7 cellular contexts compared by ENCODE assay signal in the genomic region with DNA sequence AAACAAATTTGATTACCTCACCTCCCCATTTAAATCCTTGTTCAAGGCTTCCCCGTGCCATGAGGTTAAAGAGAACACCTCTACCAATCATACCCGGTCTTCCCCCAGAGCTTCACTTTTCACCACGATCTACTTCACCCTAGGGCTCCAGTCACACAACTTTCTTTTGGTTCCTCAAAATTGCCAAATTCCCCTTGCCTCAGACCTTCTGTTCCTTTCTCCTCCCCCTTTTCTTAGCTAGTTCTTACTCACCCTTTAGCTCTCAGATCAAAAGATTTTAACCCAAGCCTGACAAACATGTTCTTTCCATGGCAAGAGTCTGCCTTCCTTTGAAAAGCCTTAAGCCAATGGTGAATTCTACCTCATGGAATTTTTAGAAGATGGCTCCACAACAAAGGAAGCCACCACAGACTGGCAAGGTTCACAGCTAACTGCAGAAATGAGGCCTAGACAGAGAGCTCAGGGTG. TPM values are rescaled to one million over a fixed set of nuclear protein-coding genes. Genes with fewer than 3 reads are reported as not detected.
DNase-seq lines count a peak whose midpoint lies in the region; ATAC-seq and TF ChIP-seq lines count a peak whose summit lies in the region.

No MANE protein-coding gene starts in this region.

- 0 out of 2 replicates have a peak, but pooled peaks have one; percentile 6 for TF ChIP-seq RAD21 in HCT116 (IDR thresholded peaks at IDR 0.05; ENCODE audit: low read depth)

- H3K4me3 Mint-ChIP-seq in dendritic cell treated with granulocyte-macrophage colony-stimulating factor and Interleukin-4, amounts not matched to agents 40 ng/mL and 50 ng/mL, for 4 days: peak overlapping the region; percentile 63
- H3K4me3 Mint-ChIP-seq in stimulated activated memory B cell treated with anti-CD40 and anti-IgM and Interleukin-4, amounts not matched to agents 10 μg/mL and 1 μg/mL and 100 μg/mL, for 72 hours: peak overlapping the region; percentile 57

- CTCF ChIA-PET in HCT116 (lab: Charles Lee): no interaction called here

- no peaks in the 10 kb centered on the region for H3K27me3 ChIP-seq in HCT116 (ENCODE audit: insufficient read depth, low read length)

- H4K20me1 ChIP-seq in HCT116 (ENCODE audit: insufficient read depth): no peaks in the 10 kb centered on the region

- peaks cover 18 to 36% of the 10 kb centered on the region in 2 experiments for H3K4me1 ChIP-seq in HCT116 (ENCODE audit: control insufficient read depth in 1 of 2, insufficient read depth in 2 of 2, low read length in 2 of 2)

- peaks cover 45% of the 10 kb centered on the region for H3K79me2 ChIP-seq in HCT116 (ENCODE audit: insufficient read depth, low read length)

- BruUV-seq in HCT116 (replicated peaks; lab: Mats Ljungman, UMichigan): no TSS peak

- H3K9me2 ChIP-seq in HCT116 (ENCODE audit: insufficient read depth): no peaks in the 10 kb centered on the region

- H3K9me3 Mint-ChIP-seq in dendritic cell treated with granulocyte-macrophage colony-stimulating factor and Interleukin-4, amounts not matched to agents 40 ng/mL and 50 ng/mL, for 4 days: no peaks in the 10 kb centered on the region
- H3K9me3 Mint-ChIP-seq in stimulated activated memory B cell treated with anti-CD40 and anti-IgM and Interleukin-4, amounts not matched to agents 10 μg/mL and 1 μg/mL and 100 μg/mL, for 72 hours: no peaks in the 10 kb centered on the region

- POLR2A ChIA-PET in HCT116 (lab: Charles Lee): no interaction called here

- peak; percentile 56 for ATAC-seq in GM18520 (IDR thresholded peaks at IDR 0.05; ENCODE audit: unreplicated experiment)
- peak; percentile 48 for ATAC-seq in HCT116
- ATAC-seq in stimulated activated memory B cell treated with anti-CD40 and anti-IgM and Interleukin-4, amounts not matched to agents 10 μg/mL and 1 μg/mL and 100 μg/mL, for 72 hours: peak; percentile 95
- ATAC-seq in omental fat pad (ENCODE audit: low FRiP score): no peak

- H3K4me2 ChIP-seq in HCT116 (ENCODE audit: low read length): peak overlapping the region; percentile 66

- TF ChIP-seq CTCF in HCT116 (IDR thresholded peaks at IDR 0.05 in 2 of 3, conservative IDR thresholded peaks at IDR 0.05 in 1 of 3; ENCODE audit: borderline replicate concordance in 1 of 3, insufficient read depth in 1 of 3, low read depth in 2 of 3, low read length in 2 of 3) (no peak), NB4 (IDR thresholded peaks at IDR 0.05; ENCODE audit: low read depth, low read length) (no peak), omental fat pad (IDR thresholded peaks at IDR 0.05) (no peak)

- peaks cover 7% of the 10 kb centered on the region for H3K36me3 Mint-ChIP-seq in dendritic cell treated with granulocyte-macrophage colony-stimulating factor and Interleukin-4, amounts not matched to agents 40 ng/mL and 50 ng/mL, for 4 days (ENCODE audit: low read depth)
- H3K36me3 Mint-ChIP-seq in stimulated activated memory B cell treated with anti-CD40 and anti-IgM and Interleukin-4, amounts not matched to agents 10 μg/mL and 1 μg/mL and 100 μg/mL, for 72 hours: peaks cover 37% of the 10 kb centered on the region

- no peak overlapping the region; the same call in 1 of the 2 replicates for H3K27ac ChIP-seq in HCT116 (ENCODE audit: low read depth, low read length)

- peak overlapping the region; percentile 90 for H3K27ac Mint-ChIP-seq in dendritic cell treated with granulocyte-macrophage colony-stimulating factor and Interleukin-4, amounts not matched to agents 40 ng/mL and 50 ng/mL, for 4 days
- peak overlapping the region; percentile 88 for H3K27ac Mint-ChIP-seq in stimulated activated memory B cell treated with anti-CD40 and anti-IgM and Interleukin-4, amounts not matched to agents 10 μg/mL and 1 μg/mL and 100 μg/mL, for 72 hours

- DNase-seq in HCT116 (ENCODE audit: low read depth, low spot score): no peak
- peak; percentile 86 for DNase-seq in NB4 (ENCODE audit: low read depth)
- no peak for DNase-seq in activated gamma-delta T cell (lab: John Stamatoyannopoulos, UW)
- no peak for DNase-seq in omental fat pad (ENCODE audit: low spot score)

- peak overlapping the region; percentile 26 for H3K9ac ChIP-seq in HCT116 (ENCODE audit: low read length)

- no peak overlapping the region for H2AFZ ChIP-seq in HCT116 (ENCODE audit: low read depth, low read length, poor library complexity, severe bottlenecking)

- H3K27me3 Mint-ChIP-seq in dendritic cell treated with granulocyte-macrophage colony-stimulating factor and Interleukin-4, amounts not matched to agents 40 ng/mL and 50 ng/mL, for 4 days: no peaks in the 10 kb centered on the region
- H3K27me3 Mint-ChIP-seq in stimulated activated memory B cell treated with anti-CD40 and anti-IgM and Interleukin-4, amounts not matched to agents 10 μg/mL and 1 μg/mL and 100 μg/mL, for 72 hours: no peaks in the 10 kb centered on the region

- intact Hi-C loops in HCT116 (cut with micrococcal nuclease): no loop called here
- intact Hi-C loops in dendritic cell treated with granulocyte-macrophage colony-stimulating factor and Interleukin-4, amounts not matched to agents 40 ng/mL and 50 ng/mL, for 4 days (cut with micrococcal nuclease): loop anchor here (5.0 kb wide), 1 partner anchor 112 kb away; no protein-coding TSS in a partner anchor

- H3K36me3 ChIP-seq in HCT116 (ENCODE audit: control insufficient read depth in 1 of 2, insufficient read depth in 2 of 2, low read length in 2 of 2): no peaks in the 10 kb centered on the region

- H3K4me3 ChIP-seq in HCT116 (replicated peaks in 1 of 2; ENCODE audit: low read depth in 1 of 2, low read length in 2 of 2) (peak overlapping the region in 1 of 2 experiments; percentile 35; a peak in 2 of 4 replicates), NB4 (ENCODE audit: low read depth, low read length) (no peak overlapping the region)

- no peaks in the 10 kb centered on the region for H3K9me3 ChIP-seq in HCT116 (ENCODE audit: control insufficient read depth in 1 of 2, insufficient read depth in 1 of 2, low read depth in 1 of 2, low read length in 2 of 2)

- TF ChIP-seq POLR2A in HCT116 (IDR thresholded peaks at IDR 0.05; ENCODE audit: borderline replicate concordance, extremely low read depth, insufficient read depth, insufficient read length) (no peak), NB4 (IDR thresholded peaks at IDR 0.05; ENCODE audit: extremely low read depth, insufficient read length) (no peak)

- RAD21 ChIA-PET in HCT116 (lab: Charles Lee; ENCODE audit: low non-redundant PET in 1 of 2, low total read pairs in 2 of 2, uncharacterized antibody in 2 of 2, unreplicated experiment in 2 of 2): no interaction called here

- peaks cover 79% of the 10 kb centered on the region for H3K4me1 Mint-ChIP-seq in dendritic cell treated with granulocyte-macrophage colony-stimulating factor and Interleukin-4, amounts not matched to agents 40 ng/mL and 50 ng/mL, for 4 days (ENCODE audit: low read depth)
- H3K4me1 Mint-ChIP-seq in stimulated activated memory B cell treated with anti-CD40 and anti-IgM and Interleukin-4, amounts not matched to agents 10 μg/mL and 1 μg/mL and 100 μg/mL, for 72 hours: peaks cover 86% of the 10 kb centered on the region

TF ChIP-seq in HCT116, 20 proteins besides CTCF, POLR2A, EP300 and RAD21 (continues in another document):
- no peak for TF ChIP-seq EZH2phosphoT487 (IDR thresholded peaks at IDR 0.05; ENCODE audit: borderline replicate concordance)
- peak; percentile 45 for TF ChIP-seq CEBPB (IDR thresholded peaks at IDR 0.05; ENCODE audit: low read depth)
- no peak; the same call in 1 of the 2 replicates for TF ChIP-seq CBX3 (IDR thresholded peaks at IDR 0.05; ENCODE audit: low read depth)
- TF ChIP-seq, protein P1, sequence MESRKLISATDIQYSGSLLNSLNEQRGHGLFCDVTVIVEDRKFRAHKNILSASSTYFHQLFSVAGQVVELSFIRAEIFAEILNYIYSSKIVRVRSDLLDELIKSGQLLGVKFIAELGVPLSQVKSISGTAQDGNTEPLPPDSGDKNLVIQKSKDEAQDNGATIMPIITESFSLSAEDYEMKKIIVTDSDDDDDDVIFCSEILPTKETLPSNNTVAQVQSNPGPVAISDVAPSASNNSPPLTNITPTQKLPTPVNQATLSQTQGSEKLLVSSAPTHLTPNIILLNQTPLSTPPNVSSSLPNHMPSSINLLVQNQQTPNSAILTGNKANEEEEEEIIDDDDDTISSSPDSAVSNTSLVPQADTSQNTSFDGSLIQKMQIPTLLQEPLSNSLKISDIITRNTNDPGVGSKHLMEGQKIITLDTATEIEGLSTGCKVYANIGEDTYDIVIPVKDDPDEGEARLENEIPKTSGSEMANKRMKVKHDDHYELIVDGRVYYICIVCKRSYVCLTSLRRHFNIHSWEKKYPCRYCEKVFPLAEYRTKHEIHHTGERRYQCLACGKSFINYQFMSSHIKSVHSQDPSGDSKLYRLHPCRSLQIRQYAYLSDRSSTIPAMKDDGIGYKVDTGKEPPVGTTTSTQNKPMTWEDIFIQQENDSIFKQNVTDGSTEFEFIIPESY (IDR thresholded peaks at IDR 0.05; ENCODE audit: extremely low read depth, insufficient replicate concordance, low read length): no peak
- TF ChIP-seq JUND (IDR thresholded peaks at IDR 0.05): peak; percentile 46
- TF ChIP-seq, protein P2, sequence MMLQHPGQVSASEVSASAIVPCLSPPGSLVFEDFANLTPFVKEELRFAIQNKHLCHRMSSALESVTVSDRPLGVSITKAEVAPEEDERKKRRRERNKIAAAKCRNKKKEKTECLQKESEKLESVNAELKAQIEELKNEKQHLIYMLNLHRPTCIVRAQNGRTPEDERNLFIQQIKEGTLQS (IDR thresholded peaks at IDR 0.05): no peak
- TF ChIP-seq ELF1 (IDR thresholded peaks at IDR 0.05; ENCODE audit: borderline replicate concordance, low read depth): no peak
- TF ChIP-seq, protein P3, sequence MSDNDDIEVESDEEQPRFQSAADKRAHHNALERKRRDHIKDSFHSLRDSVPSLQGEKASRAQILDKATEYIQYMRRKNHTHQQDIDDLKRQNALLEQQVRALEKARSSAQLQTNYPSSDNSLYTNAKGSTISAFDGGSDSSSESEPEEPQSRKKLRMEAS (IDR thresholded peaks at IDR 0.05): no peak
- no peak for TF ChIP-seq YY1 (IDR thresholded peaks at IDR 0.05; ENCODE audit: extremely low read depth, insufficient replicate concordance, low read depth, low read length)
- peak; percentile 48 for TF ChIP-seq FOSL1 (IDR thresholded peaks at IDR 0.05; ENCODE audit: low read depth)

RNA-seq across cellular contexts. Expression of a gene that starts 56.7 kb away (rescaled TPM):
- 72.5 TPM for total RNA-seq in HCT116 (2021; ENCODE audit: unreplicated experiment)
- polyA plus RNA-seq in HCT116 (2012): 37.0 and 37.6 TPM in 2 replicates
- 10 to 100 TPM; 60.0 to 78.0 (median 72.9) TPM for total RNA-seq in omental fat pad
